Comparison of ENCODE assay signal across 12 cellular contexts in the genomic region with DNA sequence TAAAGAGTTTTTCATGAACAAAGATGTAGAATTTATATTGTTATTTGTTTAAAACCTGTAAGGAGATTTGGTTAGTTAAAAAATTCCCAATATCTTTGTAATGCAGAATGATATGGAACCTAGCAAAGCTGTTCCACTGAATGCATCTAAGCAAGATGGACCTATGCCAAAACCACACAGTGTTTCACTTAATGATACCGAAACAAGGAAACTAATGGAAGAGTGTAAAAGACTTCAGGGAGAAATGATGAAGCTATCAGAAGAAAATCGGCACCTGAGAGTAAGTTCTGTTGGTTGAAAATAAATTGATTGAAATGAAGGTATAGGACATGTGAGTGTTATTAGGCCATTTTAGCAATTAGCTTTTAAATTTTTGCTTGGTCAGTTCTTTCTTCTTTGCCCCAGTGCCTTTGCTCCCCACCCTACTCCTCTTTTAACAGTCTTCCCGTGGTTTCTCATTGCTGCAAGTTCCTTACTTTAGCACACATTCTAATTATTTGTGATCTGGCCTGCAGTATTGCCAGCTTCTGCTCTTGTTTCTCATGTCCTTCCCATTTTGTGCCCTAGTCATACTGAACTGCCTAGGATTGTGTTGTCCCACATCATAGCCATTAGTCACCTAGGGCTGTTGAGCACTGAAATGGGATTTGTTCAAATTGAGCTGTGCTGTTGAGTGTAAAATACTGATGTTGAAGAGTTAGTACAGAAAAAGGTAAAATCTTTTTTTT. TPM values are rescaled to one million over a fixed set of nuclear protein-coding genes. Genes with fewer than 3 reads are reported as not detected.
DNase-seq lines count a peak whose midpoint lies in the region; FAIRE-seq and TF ChIP-seq lines count a peak whose summit lies in the region.
"Had no signal": no experiment of that assay in that cellular context is flagged by ENCODE, and none has a peak within 500 bp of the region (broad histone marks: within the 10 kb centered on the region; RNA-seq: fewer than 3 reads in every experiment).

No MANE protein-coding gene starts in this region.

- intact Hi-C loops in adrenal gland (cut with DNase I), result no loop called here

- H3K27ac ChIP-seq in adrenal gland, result peak overlapping the region in 3 of 5 donors; percentile 2 to 50 (median 37)

- no peaks in the 10 kb centered on the region for H3K9me3 Mint-ChIP-seq in endothelial cell (ENCODE audit: unreplicated experiment)
- H3K9me3 Mint-ChIP-seq: activated T-helper 2 cell treated with anti-CD3 and anti-CD28 coated beads, Interferon-gamma antibody, Interleukin-2, Interleukin-4, amounts not matched to agents 10 μg/mL and 5 μg/mL and 100 μg/mL, durations not matched to agents 14 hours and 24 hours and 36 hours had no signal

- H3K27me3 Mint-ChIP-seq in endothelial cell (ENCODE audit: unreplicated experiment), result peaks cover 1% of the 10 kb centered on the region

- H3K4me1 ChIP-seq in adrenal gland (replicated peaks in 1 of 2), result peaks cover 6 to 31% of the 10 kb centered on the region in 2 donors

- peaks cover 0 to 71% of the 10 kb centered on the region in 2 donors for H3K36me3 ChIP-seq in adrenal gland (replicated peaks in 1 of 2)

- H3K4me3 ChIP-seq in adrenal gland, result no peak overlapping the region

- peak; percentile 68 for FAIRE-seq in H54 (lab: Jason Lieb, UNC)

- TF ChIP-seq CTCF in adrenal gland (IDR thresholded peaks at IDR 0.05) (no peak), endothelial cell (IDR thresholded peaks at IDR 0.05; ENCODE audit: unreplicated experiment) (no peak)

- DNase-seq in A172 (ENCODE audit: low spot score), result peak; percentile 25
- no peak for DNase-seq in H54 (ENCODE audit: insufficient read length, low spot score)
- no peak for DNase-seq in adrenal gland
- peak; percentile 71 for DNase-seq in glomerular visceral epithelial cell (ENCODE audit: extremely low spot score)
- DNase-seq in stimulated activated CD4-positive, alpha-beta T cell treated with anti-CD3 and anti-CD28 coated beads, Interleukin-15, amount 100 ng/mL, for 24 hours, result no peak
- no peak for DNase-seq in NCI-H187 treated with DMSO at 0.1 percent for 48 hours (lab: John Stamatoyannopoulos, UW)
- no peak for DNase-seq in endothelial cell (ENCODE audit: low spot score)
- no peak for DNase-seq in NCI-H1092 treated with DMSO at 0.1 percent for 48 hours (lab: John Stamatoyannopoulos, UW)
- DNase-seq: activated CD4-positive, alpha-beta T cell treated with anti-CD3 and anti-CD28 coated beads for 1 hour; SHP77 treated with DMSO at 0.1 percent for 48 hours; stimulated activated CD4-positive, alpha-beta T cell treated with anti-CD3 and anti-CD28 coated beads, Interleukin-4, amount 100 ng/mL, for 24 hours had no signal

- no peak for TF ChIP-seq POLR2A in H54 (IDR thresholded peaks at IDR 0.05; ENCODE audit: low read depth, low read length)
- TF ChIP-seq POLR2A in adrenal gland (IDR thresholded peaks at IDR 0.05), result no peak

- 67 to 82% (median 76%) methylated on average over 3 of the region's 3 CpGs for WGBS in adrenal gland, 4 donors

- no peak overlapping the region for H3K27ac Mint-ChIP-seq in endothelial cell (ENCODE audit: unreplicated experiment)
- H3K27ac Mint-ChIP-seq: activated T-helper 2 cell treated with anti-CD3 and anti-CD28 coated beads, Interferon-gamma antibody, Interleukin-2, Interleukin-4, amounts not matched to agents 10 μg/mL and 5 μg/mL and 100 μg/mL, durations not matched to agents 14 hours and 24 hours and 36 hours had no signal

- H3K36me3 Mint-ChIP-seq in endothelial cell (ENCODE audit: low read depth, unreplicated experiment), result peaks cover 16% of the 10 kb centered on the region

- no peaks in the 10 kb centered on the region for H3K9me3 ChIP-seq in adrenal gland (replicated peaks in 1 of 3)

- H3K27me3 ChIP-seq in adrenal gland, result no peaks in the 10 kb centered on the region

- H3K4me1 Mint-ChIP-seq in endothelial cell (ENCODE audit: unreplicated experiment), result peaks cover 3% of the 10 kb centered on the region

- H3K4me3 Mint-ChIP-seq in endothelial cell (ENCODE audit: unreplicated experiment), result no peak overlapping the region

RNA-seq across cellular contexts. Expression of gene VAPA, which starts 36.6 kb away (rescaled TPM):
- 399 and 471 TPM in 2 replicates for total RNA-seq in A172 (2014; rRNA removed; shearing (Covaris generic))
- 100 to 1,000 TPM; 324 to 894 (median 436) TPM for total RNA-seq in adrenal gland
- polyA plus RNA-seq in adrenal gland, result 100 to 1,000 TPM in 2 of 3 donors, 10 to 100 TPM in 1; 71.3 to 900 (median 120) TPM
- 180 TPM for total RNA-seq in endothelial cell (ENCODE audit: unreplicated experiment)

Comparison
In these comparisons a context has a peak if more than half of its experiments do, and no peak if none do; other contexts are left out.
1. DNase-seq: peak in A172 (single experiment) and glomerular visceral epithelial cell (single experiment); none in H54 (single experiment), adrenal gland (0 of 7), stimulated activated CD4-positive, alpha-beta T cell treated with anti-CD3 and anti-CD28 coated beads, Interleukin-15, amount 100 ng/mL, for 24 hours (single experiment), NCI-H187 treated with DMSO at 0.1 percent for 48 hours (single experiment), endothelial cell (single experiment) and NCI-H1092 treated with DMSO at 0.1 percent for 48 hours (single experiment).